1 cellular context compared by ENCODE assay signal in the genomic region with DNA sequence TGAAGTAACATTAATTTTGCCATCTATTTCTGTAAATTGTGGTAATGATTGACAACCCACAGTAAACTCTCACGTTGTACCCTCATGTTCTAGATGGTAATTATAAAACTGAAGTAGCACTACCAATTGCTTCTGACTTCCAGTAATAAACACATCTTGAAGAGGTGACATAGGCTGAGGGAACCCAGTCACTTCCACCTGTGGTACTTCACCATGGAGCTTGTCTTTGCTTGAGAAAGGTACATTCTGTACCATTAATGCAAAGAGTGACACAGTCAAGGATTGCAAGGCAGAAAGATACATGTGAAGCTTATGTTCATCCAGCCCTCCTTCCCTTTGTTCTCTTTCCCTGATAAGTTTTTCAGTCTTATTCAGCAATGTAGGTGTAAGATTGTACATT.
A peak's percentile ranks its signal among the peaks of the same experiment; 100 is the strongest.
TF ChIP-seq lines count a peak whose summit lies in the region.

No MANE protein-coding gene starts in this region.

TF ChIP-seq in K562, 482 proteins besides CTCF, POLR2A, EP300 and RAD21:
- TF ChIP-seq, protein P1, sequence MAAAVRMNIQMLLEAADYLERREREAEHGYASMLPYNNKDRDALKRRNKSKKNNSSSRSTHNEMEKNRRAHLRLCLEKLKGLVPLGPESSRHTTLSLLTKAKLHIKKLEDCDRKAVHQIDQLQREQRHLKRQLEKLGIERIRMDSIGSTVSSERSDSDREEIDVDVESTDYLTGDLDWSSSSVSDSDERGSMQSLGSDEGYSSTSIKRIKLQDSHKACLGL (CRISPR knock-in tag; IDR thresholded peaks at IDR 0.05; ENCODE audit: borderline replicate concordance, poor library complexity, severe bottlenecking) = no peak
- TF ChIP-seq STAG1 (CRISPR knock-in tag; IDR thresholded peaks at IDR 0.05; ENCODE audit: borderline replicate concordance) = no peak
- TF ChIP-seq, protein P2, sequence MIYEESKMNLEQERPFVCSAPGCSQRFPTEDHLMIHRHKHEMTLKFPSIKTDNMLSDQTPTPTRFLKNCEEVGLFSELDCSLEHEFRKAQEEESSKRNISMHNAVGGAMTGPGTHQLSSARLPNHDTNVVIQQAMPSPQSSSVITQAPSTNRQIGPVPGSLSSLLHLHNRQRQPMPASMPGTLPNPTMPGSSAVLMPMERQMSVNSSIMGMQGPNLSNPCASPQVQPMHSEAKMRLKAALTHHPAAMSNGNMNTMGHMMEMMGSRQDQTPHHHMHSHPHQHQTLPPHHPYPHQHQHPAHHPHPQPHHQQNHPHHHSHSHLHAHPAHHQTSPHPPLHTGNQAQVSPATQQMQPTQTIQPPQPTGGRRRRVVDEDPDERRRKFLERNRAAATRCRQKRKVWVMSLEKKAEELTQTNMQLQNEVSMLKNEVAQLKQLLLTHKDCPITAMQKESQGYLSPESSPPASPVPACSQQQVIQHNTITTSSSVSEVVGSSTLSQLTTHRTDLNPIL (CRISPR knock-in tag; IDR thresholded peaks at IDR 0.05) = no peak
- TF ChIP-seq, protein P3, sequence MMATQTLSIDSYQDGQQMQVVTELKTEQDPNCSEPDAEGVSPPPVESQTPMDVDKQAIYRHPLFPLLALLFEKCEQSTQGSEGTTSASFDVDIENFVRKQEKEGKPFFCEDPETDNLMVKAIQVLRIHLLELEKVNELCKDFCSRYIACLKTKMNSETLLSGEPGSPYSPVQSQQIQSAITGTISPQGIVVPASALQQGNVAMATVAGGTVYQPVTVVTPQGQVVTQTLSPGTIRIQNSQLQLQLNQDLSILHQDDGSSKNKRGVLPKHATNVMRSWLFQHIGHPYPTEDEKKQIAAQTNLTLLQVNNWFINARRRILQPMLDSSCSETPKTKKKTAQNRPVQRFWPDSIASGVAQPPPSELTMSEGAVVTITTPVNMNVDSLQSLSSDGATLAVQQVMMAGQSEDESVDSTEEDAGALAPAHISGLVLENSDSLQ (IDR thresholded peaks at IDR 0.05) = peak; percentile 41
TF ChIP-seq in K562: peak in this region for 1.
